Comparison of ENCODE assay signal across 20 cellular contexts in the genomic region with DNA sequence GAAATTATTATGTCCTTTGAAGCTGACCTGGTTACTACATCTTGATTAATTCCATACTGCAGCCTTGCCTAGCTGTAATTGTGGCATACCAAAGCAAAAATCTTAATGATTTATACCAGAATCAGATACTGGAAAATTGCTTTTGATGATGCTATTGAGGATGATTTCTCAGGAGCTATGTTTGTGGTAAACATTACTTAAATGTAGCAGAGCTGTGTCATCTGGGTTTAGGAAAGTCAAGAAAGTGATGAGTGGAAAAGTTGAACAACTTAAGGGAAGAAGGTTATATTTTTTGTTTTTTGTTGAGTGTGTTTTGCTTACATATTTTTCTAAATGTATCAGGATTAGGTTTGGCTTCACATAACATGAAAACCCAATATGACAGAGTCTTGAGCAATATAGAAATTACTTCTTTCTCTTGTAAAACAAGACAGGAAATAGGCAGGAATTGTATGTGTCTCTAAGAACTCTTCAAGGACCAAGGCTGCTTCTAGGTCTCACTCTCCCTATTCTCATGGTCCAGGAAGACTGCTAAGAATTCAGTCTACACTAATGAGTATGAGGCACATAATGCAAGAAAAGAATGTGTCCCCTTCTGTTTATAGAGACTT.
"Had no signal": no experiment of that assay in that cellular context is flagged by ENCODE, and none has a peak within 500 bp of the region (broad histone marks: within the 10 kb centered on the region; RNA-seq: fewer than 3 reads in every experiment).

No MANE protein-coding gene starts in this region.

- H3K36me3 ChIP-seq: adrenal gland, left lung, upper lobe of left lung had no signal

- ATAC-seq: activated CD4-positive, CD25-positive, alpha-beta regulatory T cell treated with anti-CD3 and anti-CD28 coated beads, Interleukin-2, amount 50 U/mL, for 24 hours; left lung; natural killer cell treated with Interleukin-12 subunit alpha and Interleukin-12 subunit beta and Interleukin-15 and Interleukin-18, amount 100 ng/mL, for 72 hours; sciatic nerve had no signal

- H3K9me3 ChIP-seq: adrenal gland, left lung, SK-N-SH, upper lobe of left lung had no signal

- H3K79me2 ChIP-seq: parathyroid adenoma had no signal

- H3K27ac Mint-ChIP-seq: natural killer cell treated with Interleukin-12 subunit alpha and Interleukin-12 subunit beta and Interleukin-15 and Interleukin-18, amount 100 ng/mL, for 72 hours had no signal

- H3K4me3 Mint-ChIP-seq: central memory CD8-positive, alpha-beta T cell; natural killer cell treated with Interleukin-12 subunit alpha and Interleukin-12 subunit beta and Interleukin-15 and Interleukin-18, amount 100 ng/mL, for 72 hours had no signal

- H3K9me3 Mint-ChIP-seq: central memory CD8-positive, alpha-beta T cell; natural killer cell treated with Interleukin-12 subunit alpha and Interleukin-12 subunit beta and Interleukin-15 and Interleukin-18, amount 100 ng/mL, for 72 hours had no signal

- H3K27ac ChIP-seq: adrenal gland, left lung, parathyroid adenoma, upper lobe of left lung had no signal

- H3K4me1 Mint-ChIP-seq: central memory CD8-positive, alpha-beta T cell had no signal

- H3K9ac ChIP-seq: parathyroid adenoma, SK-N-SH had no signal

- H3K36me3 Mint-ChIP-seq: natural killer cell treated with Interleukin-12 subunit alpha and Interleukin-12 subunit beta and Interleukin-15 and Interleukin-18, amount 100 ng/mL, for 72 hours had no signal

- H3K4me3 ChIP-seq: adrenal gland, left lung, lung, upper lobe of left lung had no signal

- H3K4me1 ChIP-seq: adrenal gland, left lung, parathyroid adenoma, upper lobe of left lung had no signal

- H3K27me3 ChIP-seq: adrenal gland, left lung, upper lobe of left lung had no signal

- DNase-seq: activated naive CD4-positive, alpha-beta T cell; adrenal gland; effector memory CD4-positive, alpha-beta T cell; glutamatergic neuron; hippocampal formation; kidney glomerular epithelial cell; left lung; midbrain; SIG-M5; SK-N-SH; stimulated activated CD4-positive, alpha-beta T cell treated with anti-CD3 and anti-CD28 coated beads, Interleukin-2, amount 100 ng/mL, for 48 hours; stimulated activated CD8-positive, alpha-beta memory T cell treated with anti-CD3 and anti-CD28 coated beads, Interleukin-4, amount 100 ng/mL, for 48 hours; stimulated activated naive CD4-positive, alpha-beta T cell; upper lobe of left lung had no signal

- H2AFZ ChIP-seq: parathyroid adenoma had no signal

- H3K4me2 ChIP-seq: SK-N-SH had no signal

- H3K27me3 Mint-ChIP-seq: central memory CD8-positive, alpha-beta T cell; natural killer cell treated with Interleukin-12 subunit alpha and Interleukin-12 subunit beta and Interleukin-15 and Interleukin-18, amount 100 ng/mL, for 72 hours had no signal
